Comparison of ENCODE assay signal across 8 cellular contexts in the genomic region with DNA sequence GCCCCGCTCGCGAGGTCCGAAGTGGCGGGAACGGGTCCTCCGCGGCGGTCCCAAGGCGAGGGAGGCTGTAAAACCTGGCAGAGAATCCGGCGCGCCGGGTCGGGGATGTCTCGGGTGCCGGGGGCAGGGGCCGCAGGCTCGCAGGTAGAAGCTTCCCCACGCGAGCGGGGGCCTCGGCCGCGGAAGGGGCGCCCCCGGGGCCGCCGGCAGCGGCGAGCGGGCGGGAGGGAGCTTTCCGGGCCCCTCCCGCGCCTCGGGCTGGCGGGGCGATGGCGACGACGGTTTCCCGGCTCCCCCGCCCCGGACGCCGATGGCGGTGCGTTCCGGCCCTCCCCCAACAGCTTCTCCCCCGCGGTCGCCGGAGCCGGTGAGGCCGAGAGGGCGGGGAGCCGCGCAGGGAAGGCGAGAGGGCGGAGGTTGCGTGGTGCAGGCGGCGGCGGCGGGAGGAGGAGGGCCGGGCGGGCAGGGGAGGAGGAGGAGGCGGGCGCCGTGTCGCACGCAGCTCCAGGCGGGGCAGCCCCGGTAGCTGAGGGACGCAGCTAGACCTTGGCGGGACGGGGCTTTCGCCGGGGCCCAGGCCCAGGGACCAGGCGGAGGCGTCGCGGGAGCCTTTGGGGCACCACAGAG. TPM values are rescaled to one million over a fixed set of nuclear protein-coding genes. Genes with fewer than 3 reads are reported as not detected.
A peak's percentile ranks its signal among the peaks of the same experiment; 100 is the strongest.
DNase-seq lines count a peak whose midpoint lies in the region; ATAC-seq and TF ChIP-seq lines count a peak whose summit lies in the region.

CUL1 (plus strand) TSS at position 507 of the 627 bp plus-strand sequence. CDS start 31,220 bp downstream, outside the sequence.

- H3K27me3 ChIP-seq in neutrophil (peaks cover 21% of the 10 kb centered on the region), suprapubic skin (no peaks in the 10 kb centered on the region)

- CTCF ChIA-PET in RWPE1 (lab: Yijun Ruan, JAX) = no interaction called here

- ATAC-seq in GM21526 (IDR thresholded peaks at IDR 0.05; ENCODE audit: low FRiP score, unreplicated experiment) = peak; percentile 75

- peak within 1 kb of the TSS; percentile 67 to 80 for H3K4me3 ChIP-seq in neutrophil (ENCODE audit: low read depth in 1 of 2, low read length in 1 of 2)
- H3K4me3 ChIP-seq in suprapubic skin = peak within 1 kb of the TSS; percentile 76

- no peak for TF ChIP-seq EP300 in suprapubic skin (IDR thresholded peaks at IDR 0.05)

- H3K9me3 ChIP-seq in neutrophil (no peaks in the 10 kb centered on the region), suprapubic skin (no peaks in the 10 kb centered on the region)

- TF ChIP-seq POLR2A in suprapubic skin (IDR thresholded peaks at IDR 0.05) = peak in 1 of 2 donors; percentile 76

- H3K4me1 ChIP-seq in neutrophil (ENCODE audit: control insufficient read depth in 1 of 2, insufficient read depth in 1 of 2, low read depth in 1 of 2, low read length in 1 of 2) (peaks cover 25% of the 10 kb centered on the region in 2 experiments), suprapubic skin (peaks cover 41% of the 10 kb centered on the region)

- POLR2A ChIA-PET in RWPE1 (lab: Yijun Ruan, JAX; ENCODE audit: low non-redundant PET) = no interaction called here

- DNase-seq in DMS79 treated with DMSO at 0.1 percent for 48 hours (lab: John Stamatoyannopoulos, UW) = peak; percentile 42
- DNase-seq in HuH-7.5 (ENCODE audit: low spot score) = peak; percentile 53
- peak; percentile 50 for DNase-seq in RWPE1 (ENCODE audit: low spot score)
- peak; percentile 75 for DNase-seq in activated gamma-delta T cell treated with anti-CD3 and anti-CD28 coated beads, Interleukin-2, amount 50 U/mL, for 16 hours (ENCODE audit: low read depth)
- peak; percentile 40 for DNase-seq in foreskin melanocyte
- peak; percentile 92 to 95 for DNase-seq in suprapubic skin (ENCODE audit: low spot score in 2 of 2)

- TF ChIP-seq CTCF in RWPE1 (conservative IDR thresholded peaks at IDR 0.05; ENCODE audit: low read depth) = no peak
- no peak for TF ChIP-seq CTCF in neutrophil (IDR thresholded peaks at IDR 0.05)
- TF ChIP-seq CTCF in suprapubic skin (IDR thresholded peaks at IDR 0.05) = no peak

- WGBS in suprapubic skin = 0% methylated on average over 2 of the region's 84 CpGs

- H3K27ac ChIP-seq in RWPE1 = peak within 1 kb of the TSS; percentile 93
- peak within 1 kb of the TSS; percentile 74 for H3K27ac ChIP-seq in neutrophil
- peak within 1 kb of the TSS; percentile 97 for H3K27ac ChIP-seq in suprapubic skin

- no peaks in the 10 kb centered on the region for H3K36me3 ChIP-seq in neutrophil
- no peaks in the 10 kb centered on the region for H3K36me3 ChIP-seq in suprapubic skin

RNA-seq across cellular contexts. Expression of gene CUL1, which starts in this region (rescaled TPM):
- 10 to 100 TPM; 49.6 to 63.0 (median 56.6) TPM for total RNA-seq in suprapubic skin

Comparison
In these comparisons a context has a peak if more than half of its experiments do, and no peak if none do; other contexts are left out.
1. Peak in every context shown above with its lines: DNase-seq, ATAC-seq, H3K4me3 ChIP-seq and H3K27ac ChIP-seq.
2. DNase-seq: peak in every context shown above with its lines; median percentile 94 in suprapubic skin; 75 in activated gamma-delta T cell treated with anti-CD3 and anti-CD28 coated beads, Interleukin-2, amount 50 U/mL, for 16 hours; 53 in HuH-7.5; 50 in RWPE1; 42 in DMS79 treated with DMSO at 0.1 percent for 48 hours; 40 in foreskin melanocyte.